Comparison of ENCODE assay signal across 24 cellular contexts in the genomic region with DNA sequence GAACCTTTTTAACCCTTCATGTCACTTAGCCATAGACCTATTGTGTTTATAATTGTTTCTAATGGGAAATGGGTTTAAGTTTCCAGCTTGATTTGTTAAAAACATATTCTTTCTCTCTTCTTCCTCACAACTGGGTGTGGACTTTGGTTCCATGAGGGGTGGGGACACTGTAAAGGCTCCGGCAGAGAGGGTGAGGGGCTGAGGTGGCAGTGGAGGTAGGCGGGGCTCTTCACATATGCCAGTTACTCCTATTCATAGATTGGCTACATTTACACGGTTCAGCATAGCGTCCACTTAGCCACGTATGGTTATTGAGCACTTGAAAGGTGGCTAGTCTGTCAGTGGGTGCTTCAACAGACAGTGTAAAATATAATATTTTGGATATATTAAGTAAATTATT.
"Had no signal": no experiment of that assay in that cellular context is flagged by ENCODE, and none has a peak within 500 bp of the region (broad histone marks: within the 10 kb centered on the region; RNA-seq: fewer than 3 reads in every experiment).

No MANE protein-coding gene starts in this region.

- H3K27ac Mint-ChIP-seq: activated naive CD8-positive, alpha-beta T cell treated with anti-CD3 and anti-CD28 coated beads, Interleukin-2, amount 50 U/mL, for 24 hours; activated T-helper 2 cell treated with anti-CD3 and anti-CD28 coated beads, Interferon-gamma antibody, Interleukin-2, Interleukin-4, amounts not matched to agents 10 μg/mL and 5 μg/mL and 100 μg/mL, durations not matched to agents 14 hours and 24 hours and 36 hours; dendritic cell treated with granulocyte-macrophage colony-stimulating factor and Interleukin-4, amounts not matched to agents 40 ng/mL and 50 ng/mL, for 4 days; natural killer cell treated with Interleukin-12 subunit alpha and Interleukin-12 subunit beta and Interleukin-15 and Interleukin-18, amount 100 ng/mL, for 72 hours; progenitor cell of endocrine pancreas had no signal

- DNase-seq: activated CD4-positive, alpha-beta T cell treated with anti-CD3 and anti-CD28 coated beads for 1 hour; activated CD4-positive, alpha-beta T cell treated with anti-CD3 and anti-CD28 coated beads, Interleukin-2, amount 50 U/mL, for 1 hour; activated CD8-positive, alpha-beta T cell treated with anti-CD3 and anti-CD28 coated beads for 36 hours; activated naive CD8-positive, alpha-beta T cell treated with anti-CD3 and anti-CD28 coated beads, Interleukin-2, amount 50 U/mL, for 24 hours; activated T-cell treated with anti-CD3 and anti-CD28 coated beads, Interleukin-2, amount 50 U/mL, for 48 hours; amygdala; caudate nucleus; effector CD4-positive, alpha-beta T cell; gastrocnemius medialis; glutamatergic neuron; midbrain; right lobe of liver; stimulated activated CD4-positive, alpha-beta T cell treated with anti-CD3 and anti-CD28 coated beads, Interleukin-12 subunit alpha, Interleukin-12 subunit beta, amount 100 ng/mL, for 4 hours; stimulated activated CD4-positive, alpha-beta T cell treated with anti-CD3 and anti-CD28 coated beads, Interleukin-4, amount 100 ng/mL, for 1 hour; stimulated activated naive CD8-positive, alpha-beta T cell treated with anti-CD3 and anti-CD28 coated beads, Interleukin-15, Interleukin-2, amounts not matched to agents 100 U/mL and 50 U/mL, for 24 hours; testis; trophoblast cell; uterus had no signal

- H3K4me3 Mint-ChIP-seq: activated CD8-positive, alpha-beta T cell treated with anti-CD3 and anti-CD28 coated beads for 36 hours; activated naive CD4-positive, alpha-beta T cell treated with anti-CD3 and anti-CD28 coated beads, Interleukin-2, amount 50 U/mL, for 24 hours; activated naive CD8-positive, alpha-beta T cell treated with anti-CD3 and anti-CD28 coated beads, Interleukin-2, amount 50 U/mL, for 24 hours; dendritic cell treated with granulocyte-macrophage colony-stimulating factor and Interleukin-4, amounts not matched to agents 40 ng/mL and 50 ng/mL, for 4 days; natural killer cell treated with Interleukin-12 subunit alpha and Interleukin-12 subunit beta and Interleukin-15 and Interleukin-18, amount 100 ng/mL, for 72 hours had no signal

- H3K9me3 ChIP-seq: gastrocnemius medialis, right lobe of liver, testis, uterus had no signal

- H3K9me3 Mint-ChIP-seq: activated CD8-positive, alpha-beta T cell treated with anti-CD3 and anti-CD28 coated beads for 36 hours; activated naive CD4-positive, alpha-beta T cell treated with anti-CD3 and anti-CD28 coated beads, Interleukin-2, amount 50 U/mL, for 24 hours; activated naive CD8-positive, alpha-beta T cell treated with anti-CD3 and anti-CD28 coated beads, Interleukin-2, amount 50 U/mL, for 24 hours; activated T-helper 2 cell treated with anti-CD3 and anti-CD28 coated beads, Interferon-gamma antibody, Interleukin-2, Interleukin-4, amounts not matched to agents 10 μg/mL and 5 μg/mL and 100 μg/mL, durations not matched to agents 14 hours and 24 hours and 36 hours; dendritic cell treated with granulocyte-macrophage colony-stimulating factor and Interleukin-4, amounts not matched to agents 40 ng/mL and 50 ng/mL, for 4 days; natural killer cell treated with Interleukin-12 subunit alpha and Interleukin-12 subunit beta and Interleukin-15 and Interleukin-18, amount 100 ng/mL, for 72 hours had no signal

- H3K27me3 Mint-ChIP-seq: activated CD8-positive, alpha-beta T cell treated with anti-CD3 and anti-CD28 coated beads for 36 hours; activated naive CD4-positive, alpha-beta T cell treated with anti-CD3 and anti-CD28 coated beads, Interleukin-2, amount 50 U/mL, for 24 hours; activated naive CD8-positive, alpha-beta T cell treated with anti-CD3 and anti-CD28 coated beads, Interleukin-2, amount 50 U/mL, for 24 hours; dendritic cell treated with granulocyte-macrophage colony-stimulating factor and Interleukin-4, amounts not matched to agents 40 ng/mL and 50 ng/mL, for 4 days; progenitor cell of endocrine pancreas had no signal

- H3K36me3 ChIP-seq: gastrocnemius medialis, right lobe of liver, uterus had no signal

- H3K4me3 ChIP-seq: gastrocnemius medialis, right lobe of liver, testis, uterus had no signal

- H3K4me1 ChIP-seq: gastrocnemius medialis, right lobe of liver, testis, uterus had no signal

- ATAC-seq: activated CD8-positive, alpha-beta T cell treated with anti-CD3 and anti-CD28 coated beads for 36 hours; activated naive CD8-positive, alpha-beta T cell treated with anti-CD3 and anti-CD28 coated beads, Interleukin-2, amount 50 U/mL, for 24 hours; gastrocnemius medialis; natural killer cell treated with Interleukin-12 subunit alpha and Interleukin-12 subunit beta and Interleukin-15 and Interleukin-18, amount 100 ng/mL, for 72 hours; right lobe of liver; stimulated activated naive CD8-positive, alpha-beta T cell treated with anti-CD3 and anti-CD28 coated beads, Interleukin-15, Interleukin-2, amounts not matched to agents 100 U/mL and 50 U/mL, for 24 hours had no signal

- FAIRE-seq: keratinocyte had no signal
